ENCODE assay signal across 2 cellular contexts in genomic region chr11:69360606-69361005, GRCh38.
TF ChIP-seq lines count a peak whose summit lies in the region.

No MANE protein-coding gene starts in this region.

TF ChIP-seq in liver, 16 proteins besides CTCF, POLR2A, EP300 and RAD21:
- TF ChIP-seq HNF4A (conservative IDR thresholded peaks at IDR 0.05), result no peak
- no peak for TF ChIP-seq REST (IDR thresholded peaks at IDR 0.05)
- no peak for TF ChIP-seq GABPA (IDR thresholded peaks at IDR 0.05 in 1 of 2, conservative IDR thresholded peaks at IDR 0.05 in 1 of 2)
- no peak for TF ChIP-seq ATF3 (IDR thresholded peaks at IDR 0.05)
- TF ChIP-seq FOXA1 (IDR thresholded peaks at IDR 0.05), result no peak
- TF ChIP-seq NR2F2 (IDR thresholded peaks at IDR 0.05), result no peak
- no peak for TF ChIP-seq TAF1 (conservative IDR thresholded peaks at IDR 0.05)
- no peak for TF ChIP-seq MAX (IDR thresholded peaks at IDR 0.05)
- no peak for TF ChIP-seq YY1 (IDR thresholded peaks at IDR 0.05)
- no peak for TF ChIP-seq JUND (IDR thresholded peaks at IDR 0.05)
- no peak for TF ChIP-seq FOXA2 (IDR thresholded peaks at IDR 0.05)
- no peak for TF ChIP-seq HNF4G (IDR thresholded peaks at IDR 0.05)
- TF ChIP-seq RXRA (IDR thresholded peaks at IDR 0.05), result no peak
- no peak for TF ChIP-seq EGR1 (IDR thresholded peaks at IDR 0.05; ENCODE audit: low read depth in 2 of 2)
- no peak for TF ChIP-seq SP1 (IDR thresholded peaks at IDR 0.05)
- TF ChIP-seq ZBTB33 (IDR thresholded peaks at IDR 0.05), result no peak

TF ChIP-seq in HepG2, 621 proteins besides CTCF, POLR2A, EP300 and RAD21:
- TF ChIP-seq THAP9 (CRISPR knock-in tag; IDR thresholded peaks at IDR 0.05; ENCODE audit: borderline replicate concordance), result no peak
- TF ChIP-seq DMTF1 (CRISPR knock-in tag; IDR thresholded peaks at IDR 0.05), result no peak
- TF ChIP-seq ZNF792 (CRISPR knock-in tag; IDR thresholded peaks at IDR 0.05), result no peak
- no peak for TF ChIP-seq ARID5B (CRISPR knock-in tag; IDR thresholded peaks at IDR 0.05)
- no peak for TF ChIP-seq TMF1 (CRISPR knock-in tag; IDR thresholded peaks at IDR 0.05; ENCODE audit: low read depth)
- no peak for TF ChIP-seq ZNF788 (CRISPR knock-in tag; IDR thresholded peaks at IDR 0.05; ENCODE audit: borderline replicate concordance)
- TF ChIP-seq CENPX (CRISPR knock-in tag; IDR thresholded peaks at IDR 0.05), result no peak
- TF ChIP-seq GPBP1L1 (CRISPR knock-in tag; IDR thresholded peaks at IDR 0.05), result no peak
